21 cellular contexts compared by ENCODE assay signal in genomic region chr3:167992384-167992783, GRCh38.
"Had no signal": no experiment of that assay in that cellular context is flagged by ENCODE, and none has a peak within 500 bp of the region (broad histone marks: within the 10 kb centered on the region; RNA-seq: fewer than 3 reads in every experiment).

No MANE protein-coding gene starts in this region.

- H3K4me1 ChIP-seq: ascending aorta, esophagus squamous epithelium, gastroesophageal sphincter had no signal

- ATAC-seq: activated CD4-positive, alpha-beta T cell treated with anti-CD3 and anti-CD28 coated beads for 36 hours; activated CD8-positive, alpha-beta memory T cell treated with anti-CD3 and anti-CD28 coated beads, Interleukin-2, amount 10 ng/mL, durations not matched to agents 7 days and 5 days; activated CD8-positive, alpha-beta T cell treated with anti-CD3 and anti-CD28 coated beads, Interleukin-2, amount 10 ng/mL, durations not matched to agents 7 days and 5 days; gastroesophageal sphincter; T-helper 17 cell had no signal

- H3K4me3 ChIP-seq: ascending aorta, esophagus squamous epithelium, gastroesophageal sphincter had no signal

- DNase-seq: activated CD4-positive, alpha-beta memory T cell treated with anti-CD3 and anti-CD28 coated beads for 36 hours; activated CD4-positive, alpha-beta T cell treated with anti-CD3 and anti-CD28 coated beads for 36 hours; activated CD4-positive, alpha-beta T cell treated with anti-CD3 and anti-CD28 coated beads, Interleukin-2, amount 10 ng/mL, durations not matched to agents 24 days and 14 days; activated CD4-positive, CD25-positive, alpha-beta regulatory T cell; activated CD4-positive, CD25-positive, alpha-beta regulatory T cell treated with anti-CD3 and anti-CD28 coated beads, Interleukin-2, amount 50 U/mL, for 72 hours; activated CD8-positive, alpha-beta memory T cell treated with anti-CD3 and anti-CD28 coated beads, Interleukin-2, amount 10 ng/mL, durations not matched to agents 7 days and 5 days; activated CD8-positive, alpha-beta memory T cell treated with anti-CD3 and anti-CD28 coated beads, Interleukin-2, amount 50 U/mL, for 4 hours; activated CD8-positive, alpha-beta T cell treated with anti-CD3 and anti-CD28 coated beads, Interleukin-2, amount 10 ng/mL, durations not matched to agents 7 days and 5 days; activated effector memory CD4-positive, alpha-beta T cell treated with anti-CD3 and anti-CD28 coated beads, Interleukin-2, amount 50 U/mL, for 16 hours; activated naive CD4-positive, alpha-beta T cell treated with anti-CD3 and anti-CD28 coated beads for 36 hours; activated naive CD8-positive, alpha-beta T cell treated with anti-CD3 and anti-CD28 coated beads for 36 hours; activated T-cell treated with anti-CD3 and anti-CD28 coated beads, Interleukin-2, amount 50 U/mL, for 1 hour; activated T-cell treated with anti-CD3 and anti-CD28 coated beads, Interleukin-2, amount 50 U/mL, for 48 hours; effector CD8-positive, alpha-beta T cell; esophagus squamous epithelium; foreskin melanocyte; T-helper 1 cell; T-helper 17 cell had no signal

- H3K9me3 ChIP-seq: ascending aorta, esophagus squamous epithelium, gastroesophageal sphincter had no signal

- H3K36me3 ChIP-seq: ascending aorta, esophagus squamous epithelium, gastroesophageal sphincter had no signal

- H3K27ac ChIP-seq: ascending aorta, epithelial cell of prostate, esophagus squamous epithelium, gastroesophageal sphincter had no signal

- H3K27me3 ChIP-seq: ascending aorta, esophagus squamous epithelium, gastroesophageal sphincter had no signal
